ENCODE assay signal across 22 cellular contexts in the genomic region with DNA sequence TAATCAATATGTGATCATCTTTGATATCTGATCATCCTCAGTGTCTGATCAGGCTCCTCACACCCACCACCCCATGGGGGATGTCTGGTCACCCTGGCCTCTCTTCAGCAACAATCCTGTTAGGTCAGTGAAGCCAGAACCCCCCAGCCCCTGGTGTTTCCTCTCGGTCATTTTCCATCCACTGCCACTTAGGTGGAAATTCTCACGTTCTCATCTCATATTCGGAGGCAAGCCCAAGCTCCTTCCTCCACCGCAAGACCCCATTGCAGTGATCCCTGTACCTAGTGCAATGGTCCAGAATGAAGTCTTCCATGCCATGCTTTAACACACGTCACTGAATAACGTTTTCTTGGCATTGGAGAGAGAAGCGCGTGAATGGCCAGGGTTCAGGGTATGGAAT.
DNase-seq lines count a peak whose midpoint lies in the region; ATAC-seq, FAIRE-seq and TF ChIP-seq lines count a peak whose summit lies in the region.
"Had no signal": no experiment of that assay in that cellular context is flagged by ENCODE, and none has a peak within 500 bp of the region (broad histone marks: within the 10 kb centered on the region; RNA-seq: fewer than 3 reads in every experiment).

No MANE protein-coding gene starts in this region.

- H3K9me3 Mint-ChIP-seq in activated T-helper 17 cell treated with anti-CD3 and anti-CD28 coated beads, Interleukin-2, amount 50 U/mL, for 72 hours = peaks cover 30% of the 10 kb centered on the region

- no peak for ATAC-seq in activated T-helper 17 cell treated with anti-CD3 and anti-CD28 coated beads, Interleukin-2, amount 50 U/mL, for 72 hours (replicated peaks)
- ATAC-seq: GM12878 had no signal

- H3K27me3 ChIP-seq in BLaER1 treated with 17β-estradiol and CSF1 and Interleukin-3, amounts not matched to agents 10 nM and 100 nM = peaks cover 0 to 8% (median 0%) of the 10 kb centered on the region in 11 experiments; a peak in 1 of 22 replicates
- H3K27me3 ChIP-seq in spleen (replicated peaks in 1 of 7) = no peaks in the 10 kb centered on the region
- H3K27me3 ChIP-seq in BE2C = no peaks in the 10 kb centered on the region
- no peaks in the 10 kb centered on the region for H3K27me3 ChIP-seq in effector memory CD4-positive, alpha-beta T cell (replicated peaks; ENCODE audit: control insufficient read depth, insufficient read depth, low read length, poor library complexity, severe bottlenecking)

- no peak overlapping the region for H3K4me3 Mint-ChIP-seq in activated T-helper 17 cell treated with anti-CD3 and anti-CD28 coated beads, Interleukin-2, amount 50 U/mL, for 72 hours
- H3K4me3 Mint-ChIP-seq: CD8-positive, alpha-beta memory T cell; H9 had no signal

- intact Hi-C loops in kidney (cut with DNase I) = no loop called here
- intact Hi-C loops in spleen (cut with DNase I; ENCODE audit: low total_unique reads) = no loop called here

- WGBS in spleen, 5 donors = 96 to 97% (median 96%) methylated on average over 8 of the region's 8 CpGs

- peaks cover 20% of the 10 kb centered on the region for H3K36me3 Mint-ChIP-seq in activated T-helper 17 cell treated with anti-CD3 and anti-CD28 coated beads, Interleukin-2, amount 50 U/mL, for 72 hours (ENCODE audit: low read depth)

- no peak overlapping the region for H3K4me3 ChIP-seq in BLaER1 treated with 17β-estradiol and CSF1 and Interleukin-3, amounts not matched to agents 10 nM and 100 nM
- H3K4me3 ChIP-seq in kidney (ENCODE audit: low read length in 2 of 2) (no peak overlapping the region), spleen (no peak overlapping the region), BE2C (ENCODE audit: low read depth, low read length) (no peak overlapping the region)
- no peak overlapping the region for H3K4me3 ChIP-seq in effector memory CD4-positive, alpha-beta T cell (ENCODE audit: insufficient read depth, low read depth, low read length, poor library complexity, severe bottlenecking)
- H3K4me3 ChIP-seq: GM12878 had no signal

- TF ChIP-seq POLR2A in spleen (IDR thresholded peaks at IDR 0.05) = no peak

- no peak overlapping the region for H3K27ac ChIP-seq in BLaER1 treated with 17β-estradiol and CSF1 and Interleukin-3, amounts not matched to agents 10 nM and 100 nM
- H3K27ac ChIP-seq in kidney (ENCODE audit: low read depth in 2 of 2, low read length in 2 of 2) (no peak overlapping the region), spleen (no peak overlapping the region)
- H3K27ac ChIP-seq in effector memory CD4-positive, alpha-beta T cell (ENCODE audit: insufficient read depth, low read length, poor library complexity, severe bottlenecking) = no peak overlapping the region

- peak overlapping the region; percentile 10 for H3K27ac Mint-ChIP-seq in activated T-helper 17 cell treated with anti-CD3 and anti-CD28 coated beads, Interleukin-2, amount 50 U/mL, for 72 hours
- H3K27ac Mint-ChIP-seq: CD4-positive, CD25-positive, alpha-beta regulatory T cell; H9 had no signal

- peaks cover 26 to 41% (median 36%) of the 10 kb centered on the region in 10 experiments for H3K4me1 ChIP-seq in BLaER1 treated with 17β-estradiol and CSF1 and Interleukin-3, amounts not matched to agents 10 nM and 100 nM
- no peaks in the 10 kb centered on the region for H3K4me1 ChIP-seq in kidney (ENCODE audit: control insufficient read depth in 1 of 2, insufficient read depth in 1 of 2, low read depth in 1 of 2, low read length in 2 of 2)
- peaks cover 4 to 13% (median 9%) of the 10 kb centered on the region in 6 donors for H3K4me1 ChIP-seq in spleen
- H3K4me1 ChIP-seq in BE2C = no peaks in the 10 kb centered on the region
- peaks cover under 1% of the 10 kb centered on the region for H3K4me1 ChIP-seq in effector memory CD4-positive, alpha-beta T cell (ENCODE audit: control insufficient read depth, insufficient read depth, low read length, poor library complexity, severe bottlenecking)

- DNase-seq in kidney (peak; percentile 11), spleen (peak; percentile 34), globus pallidus (ENCODE audit: low spot score) (no peak), BE2C (no peak)
- DNase-seq in effector memory CD4-positive, alpha-beta T cell = no peak
- DNase-seq: ACHN; AML-193; C1 segment of cervical spinal cord; CD4-positive, CD25-positive, alpha-beta regulatory T cell; COR-L47; DMS 273 treated with DMSO at 0.1 percent for 48 hours; DMS53; DND-41; EL; H9 had no signal

- H3K4me2 ChIP-seq in BLaER1 treated with 17β-estradiol and CSF1 and Interleukin-3, amounts not matched to agents 10 nM and 100 nM = peak overlapping the region in 9 of 11 experiments; percentile 12 to 69 (median 45); a peak in 17 of 22 replicates

- no peak overlapping the region for H3K9ac ChIP-seq in BLaER1 treated with 17β-estradiol and CSF1 and Interleukin-3, amounts not matched to agents 10 nM and 100 nM
- H3K9ac ChIP-seq in kidney (ENCODE audit: low read length in 2 of 2) = no peak overlapping the region

- peaks cover 0 to 19% (median 11%) of the 10 kb centered on the region in 11 experiments; a peak in 11 of 22 replicates for H3K36me3 ChIP-seq in BLaER1 treated with 17β-estradiol and CSF1 and Interleukin-3, amounts not matched to agents 10 nM and 100 nM
- no peaks in the 10 kb centered on the region for H3K36me3 ChIP-seq in kidney (ENCODE audit: control insufficient read depth in 1 of 2, insufficient read depth in 2 of 2, low read length in 2 of 2)
- peaks cover 0 to 15% (median 0%) of the 10 kb centered on the region in 6 donors for H3K36me3 ChIP-seq in spleen
- no peaks in the 10 kb centered on the region for H3K36me3 ChIP-seq in BE2C
- H3K36me3 ChIP-seq in effector memory CD4-positive, alpha-beta T cell (ENCODE audit: control insufficient read depth, insufficient read depth, low read length) = no peaks in the 10 kb centered on the region

- no peaks in the 10 kb centered on the region for H3K27me3 Mint-ChIP-seq in activated T-helper 17 cell treated with anti-CD3 and anti-CD28 coated beads, Interleukin-2, amount 50 U/mL, for 72 hours
- H3K27me3 Mint-ChIP-seq: CD4-positive, CD25-positive, alpha-beta regulatory T cell; CD8-positive, alpha-beta memory T cell had no signal

- H4K20me1 ChIP-seq in BLaER1 treated with 17β-estradiol and CSF1 and Interleukin-3, amounts not matched to agents 10 nM and 100 nM = peaks cover 0 to 14% (median 0%) of the 10 kb centered on the region in 11 experiments; a peak in 4 of 22 replicates

- H3K4me1 Mint-ChIP-seq in activated T-helper 17 cell treated with anti-CD3 and anti-CD28 coated beads, Interleukin-2, amount 50 U/mL, for 72 hours = peaks cover 24% of the 10 kb centered on the region

- peaks cover 53 to 76% (median 65%) of the 10 kb centered on the region in 11 experiments for H3K9me3 ChIP-seq in BLaER1 treated with 17β-estradiol and CSF1 and Interleukin-3, amounts not matched to agents 10 nM and 100 nM (replicated peaks in 1 of 11)
- H3K9me3 ChIP-seq in kidney (ENCODE audit: control insufficient read depth in 1 of 2, low read length in 2 of 2) (peaks cover 4 to 15% of the 10 kb centered on the region in 2 donors), spleen (peaks cover 10 to 77% (median 54%) of the 10 kb centered on the region in 8 donors), BE2C (no peaks in the 10 kb centered on the region)
- H3K9me3 ChIP-seq in effector memory CD4-positive, alpha-beta T cell (ENCODE audit: control insufficient read depth, low read length) = peaks cover 18% of the 10 kb centered on the region

- no peak for FAIRE-seq in kidney (lab: Jason Lieb, UNC)
- FAIRE-seq: A204.1, GM12878, GM19239, H1 had no signal

- TF ChIP-seq CTCF in kidney (IDR thresholded peaks at IDR 0.05; ENCODE audit: borderline replicate concordance, extremely low read depth, insufficient read depth) (no peak), spleen (IDR thresholded peaks at IDR 0.05 in 8 of 11, conservative IDR thresholded peaks at IDR 0.05 in 3 of 11) (no peak), BE2C (IDR thresholded peaks at IDR 0.05; ENCODE audit: low read depth, low read length) (no peak)

Comparison
In these comparisons a context has a peak if more than half of its experiments do, and no peak if none do; other contexts are left out.
1. DNase-seq: peak in kidney (single experiment) and spleen (single experiment); none in globus pallidus (single experiment), BE2C (single experiment) and effector memory CD4-positive, alpha-beta T cell (0 of 3).